In the genomic region with DNA sequence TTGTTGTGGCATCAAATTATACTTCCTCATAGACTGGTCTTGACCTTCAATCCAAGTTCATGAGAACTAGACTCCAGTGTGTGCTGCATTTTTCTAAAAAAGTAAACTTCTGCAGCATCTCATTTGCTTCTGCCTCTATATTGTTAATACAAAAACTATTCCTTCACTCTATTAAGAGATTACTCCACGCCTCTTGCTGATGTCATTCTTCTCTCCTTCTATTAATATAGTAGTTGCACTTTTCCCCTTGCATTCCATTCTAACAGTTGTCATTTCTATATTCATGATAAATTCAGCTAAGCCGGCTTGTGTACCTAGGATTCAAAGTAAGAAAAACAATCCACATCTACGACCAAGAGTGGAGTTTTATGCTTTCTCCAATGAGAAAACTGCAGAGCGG, we compare ENCODE assay signal across 33 cellular contexts.
"Had no signal": no experiment of that assay in that cellular context is flagged by ENCODE, and none has a peak within 500 bp of the region (broad histone marks: within the 10 kb centered on the region; RNA-seq: fewer than 3 reads in every experiment).

No MANE protein-coding gene starts in this region.

- DNase-seq: activated CD4-positive, alpha-beta memory T cell treated with anti-CD3 and anti-CD28 coated beads, Interleukin-2, amount 10 ng/mL, durations not matched to agents 7 days and 5 days; activated CD4-positive, alpha-beta T cell treated with anti-CD3 and anti-CD28 coated beads for 1 hour; activated CD4-positive, alpha-beta T cell treated with anti-CD3 and anti-CD28 coated beads for 48 hours; activated CD4-positive, CD25-positive, alpha-beta regulatory T cell; activated effector memory CD4-positive, alpha-beta T cell treated with anti-CD3 and anti-CD28 coated beads, Interleukin-2, amount 50 U/mL, for 16 hours; activated naive CD4-positive, alpha-beta T cell; activated naive CD4-positive, alpha-beta T cell treated with anti-CD3 and anti-CD28 coated beads, Interleukin-2, amount 50 U/mL, for 16 hours; activated naive CD8-positive, alpha-beta T cell treated with anti-CD3 and anti-CD28 coated beads for 36 hours; activated T-cell treated with anti-CD3 and anti-CD28 coated beads, Interleukin-2, amount 50 U/mL, for 1 hour; activated T-cell treated with anti-CD3 and anti-CD28 coated beads, Interleukin-2, amount 50 U/mL, for 72 hours; amniotic stem cell; aorta; caudate nucleus; cerebellar nuclear complex; Karpas-422; KBM-7; NCI-H1048; NCI-H1105 treated with DMSO at 0.1 percent for 48 hours; NCI-H1436; NCI-H1694; NCI-H2029; NCI-H2107; NCI-H2171; NCI-H510A; NCI-H526; NCI-H748 treated with DMSO at 0.1 percent for 48 hours; NK-92 treated with Interleukin-12 subunit alpha and Interleukin-12 subunit beta, amount 100 ng/mL, for 24 hours; PC-3; Right ventricle myocardium superior; T1000; WERI-Rb-1 had no signal

- H3K27ac ChIP-seq: WERI-Rb-1 had no signal

- H3K36me3 ChIP-seq: WERI-Rb-1 had no signal

- H3K4me3 Mint-ChIP-seq: activated CD4-positive, alpha-beta memory T cell treated with anti-CD3 and anti-CD28 coated beads, Interleukin-2, amount 10 ng/mL, durations not matched to agents 7 days and 5 days; activated naive CD8-positive, alpha-beta T cell treated with anti-CD3 and anti-CD28 coated beads for 36 hours; activated T-cell treated with anti-CD3 and anti-CD28 coated beads, Interleukin-2, amount 50 U/mL, for 72 hours; activated T-helper 17 cell treated with anti-CD3 and anti-CD28 coated beads, Interleukin-2, amount 50 U/mL, for 72 hours; brain had no signal

- H3K36me3 Mint-ChIP-seq: activated naive CD8-positive, alpha-beta T cell treated with anti-CD3 and anti-CD28 coated beads for 36 hours; brain had no signal

- ATAC-seq: activated T-cell treated with anti-CD3 and anti-CD28 coated beads, Interleukin-2, amount 50 U/mL, for 72 hours; activated T-helper 17 cell treated with anti-CD3 and anti-CD28 coated beads, Interleukin-2, amount 50 U/mL, for 72 hours; PC-3 had no signal

- H3K27me3 Mint-ChIP-seq: activated CD4-positive, alpha-beta memory T cell treated with anti-CD3 and anti-CD28 coated beads, Interleukin-2, amount 10 ng/mL, durations not matched to agents 7 days and 5 days; activated naive CD8-positive, alpha-beta T cell treated with anti-CD3 and anti-CD28 coated beads for 36 hours; activated T-helper 17 cell treated with anti-CD3 and anti-CD28 coated beads, Interleukin-2, amount 50 U/mL, for 72 hours; brain had no signal

- H3K4me1 Mint-ChIP-seq: activated CD4-positive, alpha-beta memory T cell treated with anti-CD3 and anti-CD28 coated beads, Interleukin-2, amount 10 ng/mL, durations not matched to agents 7 days and 5 days; activated naive CD8-positive, alpha-beta T cell treated with anti-CD3 and anti-CD28 coated beads for 36 hours; activated T-helper 17 cell treated with anti-CD3 and anti-CD28 coated beads, Interleukin-2, amount 50 U/mL, for 72 hours had no signal

- H3K27ac Mint-ChIP-seq: activated CD4-positive, alpha-beta memory T cell treated with anti-CD3 and anti-CD28 coated beads, Interleukin-2, amount 10 ng/mL, durations not matched to agents 7 days and 5 days; activated naive CD8-positive, alpha-beta T cell treated with anti-CD3 and anti-CD28 coated beads for 36 hours; activated T-cell treated with anti-CD3 and anti-CD28 coated beads, Interleukin-2, amount 50 U/mL, for 72 hours; activated T-helper 17 cell treated with anti-CD3 and anti-CD28 coated beads, Interleukin-2, amount 50 U/mL, for 72 hours; brain had no signal
